In the genomic region with DNA sequence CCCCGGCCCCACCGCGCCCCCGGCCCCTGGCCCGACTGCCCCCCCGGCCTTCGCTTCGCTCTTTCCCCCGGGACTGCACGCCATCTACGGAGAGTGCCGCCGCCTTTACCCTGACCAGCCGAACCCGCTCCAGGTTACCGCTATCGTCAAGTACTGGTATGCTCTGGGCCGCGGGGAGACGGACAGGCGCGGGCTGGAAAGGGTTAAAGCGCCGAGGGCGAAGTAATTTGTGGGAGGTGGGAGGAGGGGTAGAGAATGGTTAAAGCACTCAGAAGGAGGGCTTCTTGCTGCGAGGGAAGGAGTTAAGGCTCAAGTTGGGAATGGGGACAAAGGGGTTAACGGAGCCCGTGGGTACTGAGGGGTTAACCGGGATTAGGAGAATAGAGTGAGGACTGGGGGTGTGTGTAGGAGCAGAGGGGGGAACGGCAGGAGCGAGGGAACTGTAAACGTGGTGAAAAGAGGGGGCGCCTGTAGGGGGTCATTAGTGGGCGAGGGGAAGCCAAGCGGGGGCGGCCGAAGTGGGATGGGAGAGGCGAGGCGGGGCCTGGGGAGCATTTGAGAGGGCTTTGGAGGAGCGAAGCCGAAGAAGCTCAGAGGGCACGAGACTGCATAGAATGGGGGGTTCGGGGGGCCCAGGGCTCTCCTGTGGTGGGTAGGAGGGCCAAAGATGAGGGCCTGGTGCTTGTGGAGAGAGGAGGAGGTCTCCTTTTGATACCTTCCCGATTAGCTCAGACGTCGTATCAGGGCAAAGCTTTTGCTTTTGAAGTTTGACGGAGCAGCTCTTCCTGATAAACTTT, we compare ENCODE assay signal across 1 cellular context.
TF ChIP-seq lines count a peak whose summit lies in the region.

No MANE protein-coding gene starts in this region.

TF ChIP-seq in HEK293, 187 proteins besides CTCF, POLR2A, EP300 and RAD21 (continued from another document and continues in another):
- TF ChIP-seq, protein P1, sequence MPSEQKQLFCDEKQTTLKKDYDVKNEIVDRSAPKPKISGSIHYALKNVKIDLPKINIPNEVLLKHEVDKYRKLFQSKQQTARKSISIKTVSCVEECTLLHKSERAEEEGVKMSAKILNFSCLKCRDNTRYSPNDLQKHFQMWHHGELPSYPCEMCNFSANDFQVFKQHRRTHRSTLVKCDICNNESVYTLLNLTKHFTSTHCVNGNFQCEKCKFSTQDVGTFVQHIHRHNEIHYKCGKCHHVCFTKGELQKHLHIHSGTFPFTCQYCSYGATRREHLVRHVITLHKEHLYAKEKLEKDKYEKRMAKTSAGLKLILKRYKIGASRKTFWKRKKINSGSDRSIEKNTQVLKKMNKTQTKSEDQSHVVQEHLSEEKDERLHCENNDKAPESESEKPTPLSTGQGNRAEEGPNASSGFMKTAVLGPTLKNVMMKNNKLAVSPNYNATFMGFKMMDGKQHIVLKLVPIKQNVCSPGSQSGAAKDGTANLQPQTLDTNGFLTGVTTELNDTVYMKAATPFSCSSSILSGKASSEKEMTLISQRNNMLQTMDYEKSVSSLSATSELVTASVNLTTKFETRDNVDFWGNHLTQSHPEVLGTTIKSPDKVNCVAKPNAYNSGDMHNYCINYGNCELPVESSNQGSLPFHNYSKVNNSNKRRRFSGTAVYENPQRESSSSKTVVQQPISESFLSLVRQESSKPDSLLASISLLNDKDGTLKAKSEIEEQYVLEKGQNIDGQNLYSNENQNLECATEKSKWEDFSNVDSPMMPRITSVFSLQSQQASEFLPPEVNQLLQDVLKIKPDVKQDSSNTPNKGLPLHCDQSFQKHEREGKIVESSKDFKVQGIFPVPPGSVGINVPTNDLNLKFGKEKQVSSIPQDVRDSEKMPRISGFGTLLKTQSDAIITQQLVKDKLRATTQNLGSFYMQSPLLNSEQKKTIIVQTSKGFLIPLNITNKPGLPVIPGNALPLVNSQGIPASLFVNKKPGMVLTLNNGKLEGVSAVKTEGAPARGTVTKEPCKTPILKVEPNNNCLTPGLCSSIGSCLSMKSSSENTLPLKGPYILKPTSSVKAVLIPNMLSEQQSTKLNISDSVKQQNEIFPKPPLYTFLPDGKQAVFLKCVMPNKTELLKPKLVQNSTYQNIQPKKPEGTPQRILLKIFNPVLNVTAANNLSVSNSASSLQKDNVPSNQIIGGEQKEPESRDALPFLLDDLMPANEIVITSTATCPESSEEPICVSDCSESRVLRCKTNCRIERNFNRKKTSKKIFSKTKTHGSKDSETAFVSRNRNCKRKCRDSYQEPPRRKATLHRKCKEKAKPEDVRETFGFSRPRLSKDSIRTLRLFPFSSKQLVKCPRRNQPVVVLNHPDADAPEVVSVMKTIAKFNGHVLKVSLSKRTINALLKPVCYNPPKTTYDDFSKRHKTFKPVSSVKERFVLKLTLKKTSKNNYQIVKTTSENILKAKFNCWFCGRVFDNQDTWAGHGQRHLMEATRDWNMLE (tag by site-specific recombination; conservative IDR thresholded peaks at IDR 0.05; ENCODE audit: low read depth) = no peak
- TF ChIP-seq ZNF175 (tag by site-specific recombination; IDR thresholded peaks at IDR 0.05) (no peak), SALL2 (tag by site-specific recombination; IDR thresholded peaks at IDR 0.05; ENCODE audit: borderline replicate concordance) (no peak), SP7 (tag by site-specific recombination; IDR thresholded peaks at IDR 0.05) (peak; percentile 75), ZNF155 (tag by site-specific recombination; IDR thresholded peaks at IDR 0.05) (no peak), ZNF16 (tag by site-specific recombination; IDR thresholded peaks at IDR 0.05; ENCODE audit: low read depth) (no peak), ZNF248 (tag by site-specific recombination; IDR thresholded peaks at IDR 0.05) (no peak), ZNF416 (tag by site-specific recombination; IDR thresholded peaks at IDR 0.05) (no peak), ZNF571 (tag by site-specific recombination; IDR thresholded peaks at IDR 0.05) (no peak), ZFP41 (tag by site-specific recombination; IDR thresholded peaks at IDR 0.05; ENCODE audit: borderline replicate concordance) (no peak), ZNF211 (tag by site-specific recombination; IDR thresholded peaks at IDR 0.05; ENCODE audit: low read depth) (no peak), OSR2 (tag by site-specific recombination; IDR thresholded peaks at IDR 0.05) (no peak; the same call in 1 of the 2 replicates), GLIS2 (tag by site-specific recombination; IDR thresholded peaks at IDR 0.05) (peak; percentile 98), ZNF121 (tag by site-specific recombination; IDR thresholded peaks at IDR 0.05) (no peak), ZNF777 (tag by site-specific recombination; IDR thresholded peaks at IDR 0.05; ENCODE audit: borderline replicate concordance) (no peak), SCRT1 (tag by site-specific recombination; IDR thresholded peaks at IDR 0.05; ENCODE audit: borderline replicate concordance) (no peak), SCRT2 (tag by site-specific recombination; IDR thresholded peaks at IDR 0.05) (no peak), YY1 (tag by site-specific recombination; IDR thresholded peaks at IDR 0.05) (no peak), ZNF530 (tag by site-specific recombination; IDR thresholded peaks at IDR 0.05; ENCODE audit: low read depth) (no peak; the same call in 1 of the 2 replicates), OVOL3 (tag by site-specific recombination; IDR thresholded peaks at IDR 0.05) (peak; percentile 37; the same call in 1 of the 2 replicates), ZNF114 (tag by site-specific recombination; IDR thresholded peaks at IDR 0.05) (no peak), ZNF133 (tag by site-specific recombination; IDR thresholded peaks at IDR 0.05) (no peak), ZNF214 (tag by site-specific recombination; IDR thresholded peaks at IDR 0.05; ENCODE audit: borderline replicate concordance) (no peak), ZNF510 (tag by site-specific recombination; IDR thresholded peaks at IDR 0.05; ENCODE audit: insufficient replicate concordance) (no peak), ZNF169 (tag by site-specific recombination; IDR thresholded peaks at IDR 0.05) (no peak), ZNF555 (tag by site-specific recombination; conservative IDR thresholded peaks at IDR 0.05) (no peak), HOXD13 (CRISPR knock-in tag; IDR thresholded peaks at IDR 0.05; ENCODE audit: borderline replicate concordance) (no peak), MEIS1 (CRISPR knock-in tag; IDR thresholded peaks at IDR 0.05; ENCODE audit: borderline replicate concordance) (no peak), ZNF658 (tag by site-specific recombination; IDR thresholded peaks at IDR 0.05) (no peak), MYNN (tag by site-specific recombination; IDR thresholded peaks at IDR 0.05; ENCODE audit: borderline replicate concordance) (no peak), ZBTB7A (tag by site-specific recombination; IDR thresholded peaks at IDR 0.05; ENCODE audit: low read depth) (peak; percentile 98), ZXDB (tag by site-specific recombination; IDR thresholded peaks at IDR 0.05) (peak; percentile 74), BCL11B (tag by site-specific recombination; IDR thresholded peaks at IDR 0.05; ENCODE audit: low read depth) (peak; percentile 47; the same call in 1 of the 2 replicates), ZNF266 (tag by site-specific recombination; IDR thresholded peaks at IDR 0.05; ENCODE audit: low read depth) (no peak), ZNF184 (tag by site-specific recombination; IDR thresholded peaks at IDR 0.05) (no peak), ZNF521 (tag by site-specific recombination; IDR thresholded peaks at IDR 0.05) (no peak), ZNF610 (tag by site-specific recombination; IDR thresholded peaks at IDR 0.05; ENCODE audit: borderline replicate concordance) (0 out of 2 replicates have a peak, but pooled peaks have one; percentile 19), KLF16 (tag by site-specific recombination; IDR thresholded peaks at IDR 0.05) (peak; percentile 69; the same call in 1 of the 2 replicates), ZIC2 (tag by site-specific recombination; IDR thresholded peaks at IDR 0.05) (peak; percentile 84), ZNF76 (tag by site-specific recombination; IDR thresholded peaks at IDR 0.05; ENCODE audit: borderline replicate concordance, low read depth) (0 out of 2 replicates have a peak, but pooled peaks have one; percentile 44), ZNF585B (tag by site-specific recombination; IDR thresholded peaks at IDR 0.05) (no peak), ZNF223 (tag by site-specific recombination; IDR thresholded peaks at IDR 0.05) (0 out of 2 replicates have a peak, but pooled peaks have one; percentile 33)
- TF ChIP-seq, protein P2, sequence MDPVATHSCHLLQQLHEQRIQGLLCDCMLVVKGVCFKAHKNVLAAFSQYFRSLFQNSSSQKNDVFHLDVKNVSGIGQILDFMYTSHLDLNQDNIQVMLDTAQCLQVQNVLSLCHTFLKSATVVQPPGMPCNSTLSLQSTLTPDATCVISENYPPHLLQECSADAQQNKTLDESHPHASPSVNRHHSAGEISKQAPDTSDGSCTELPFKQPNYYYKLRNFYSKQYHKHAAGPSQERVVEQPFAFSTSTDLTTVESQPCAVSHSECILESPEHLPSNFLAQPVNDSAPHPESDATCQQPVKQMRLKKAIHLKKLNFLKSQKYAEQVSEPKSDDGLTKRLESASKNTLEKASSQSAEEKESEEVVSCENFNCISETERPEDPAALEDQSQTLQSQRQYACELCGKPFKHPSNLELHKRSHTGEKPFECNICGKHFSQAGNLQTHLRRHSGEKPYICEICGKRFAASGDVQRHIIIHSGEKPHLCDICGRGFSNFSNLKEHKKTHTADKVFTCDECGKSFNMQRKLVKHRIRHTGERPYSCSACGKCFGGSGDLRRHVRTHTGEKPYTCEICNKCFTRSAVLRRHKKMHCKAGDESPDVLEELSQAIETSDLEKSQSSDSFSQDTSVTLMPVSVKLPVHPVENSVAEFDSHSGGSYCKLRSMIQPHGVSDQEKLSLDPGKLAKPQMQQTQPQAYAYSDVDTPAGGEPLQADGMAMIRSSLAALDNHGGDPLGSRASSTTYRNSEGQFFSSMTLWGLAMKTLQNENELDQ (tag by site-specific recombination; IDR thresholded peaks at IDR 0.05; ENCODE audit: low read depth) = no peak
- TF ChIP-seq, protein P3, sequence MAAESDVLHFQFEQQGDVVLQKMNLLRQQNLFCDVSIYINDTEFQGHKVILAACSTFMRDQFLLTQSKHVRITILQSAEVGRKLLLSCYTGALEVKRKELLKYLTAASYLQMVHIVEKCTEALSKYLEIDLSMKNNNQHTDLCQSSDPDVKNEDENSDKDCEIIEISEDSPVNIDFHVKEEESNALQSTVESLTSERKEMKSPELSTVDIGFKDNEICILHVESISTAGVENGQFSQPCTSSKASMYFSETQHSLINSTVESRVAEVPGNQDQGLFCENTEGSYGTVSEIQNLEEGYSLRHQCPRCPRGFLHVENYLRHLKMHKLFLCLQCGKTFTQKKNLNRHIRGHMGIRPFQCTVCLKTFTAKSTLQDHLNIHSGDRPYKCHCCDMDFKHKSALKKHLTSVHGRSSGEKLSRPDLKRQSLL (tag by site-specific recombination; IDR thresholded peaks at IDR 0.05) = no peak
- TF ChIP-seq, protein P4, sequence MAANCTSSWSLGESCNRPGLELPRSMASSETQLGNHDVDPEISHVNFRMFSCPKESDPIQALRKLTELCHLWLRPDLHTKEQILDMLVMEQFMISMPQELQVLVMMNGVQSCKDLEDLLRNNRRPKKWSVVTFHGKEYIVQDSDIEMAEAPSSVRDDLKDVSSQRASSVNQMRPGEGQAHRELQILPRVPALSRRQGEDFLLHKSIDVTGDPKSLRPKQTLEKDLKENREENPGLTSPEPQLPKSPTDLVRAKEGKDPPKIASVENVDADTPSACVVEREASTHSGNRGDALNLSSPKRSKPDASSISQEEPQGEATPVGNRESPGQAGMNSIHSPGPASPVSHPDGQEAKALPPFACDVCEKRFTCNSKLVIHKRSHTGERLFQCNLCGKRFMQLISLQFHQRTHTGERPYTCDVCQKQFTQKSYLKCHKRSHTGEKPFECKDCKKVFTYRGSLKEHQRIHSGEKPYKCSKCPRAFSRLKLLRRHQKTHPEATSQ (tag by site-specific recombination; IDR thresholded peaks at IDR 0.05) = 0 out of 2 replicates have a peak, but pooled peaks have one; percentile 24
- TF ChIP-seq, protein P5, sequence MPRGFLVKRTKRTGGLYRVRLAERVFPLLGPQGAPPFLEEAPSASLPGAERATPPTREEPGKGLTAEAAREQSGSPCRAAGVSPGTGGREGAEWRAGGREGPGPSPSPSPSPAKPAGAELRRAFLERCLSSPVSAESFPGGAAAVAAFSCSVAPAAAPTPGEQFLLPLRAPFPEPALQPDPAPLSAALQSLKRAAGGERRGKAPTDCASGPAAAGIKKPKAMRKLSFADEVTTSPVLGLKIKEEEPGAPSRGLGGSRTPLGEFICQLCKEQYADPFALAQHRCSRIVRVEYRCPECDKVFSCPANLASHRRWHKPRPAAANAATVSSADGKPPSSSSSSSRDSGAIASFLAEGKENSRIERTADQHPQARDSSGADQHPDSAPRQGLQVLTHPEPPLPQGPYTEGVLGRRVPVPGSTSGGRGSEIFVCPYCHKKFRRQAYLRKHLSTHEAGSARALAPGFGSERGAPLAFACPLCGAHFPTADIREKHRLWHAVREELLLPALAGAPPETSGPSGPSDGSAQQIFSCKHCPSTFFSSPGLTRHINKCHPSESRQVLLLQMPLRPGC (tag by site-specific recombination; IDR thresholded peaks at IDR 0.05) = no peak; the same call in none of the 2 replicates
- TF ChIP-seq, protein P6, sequence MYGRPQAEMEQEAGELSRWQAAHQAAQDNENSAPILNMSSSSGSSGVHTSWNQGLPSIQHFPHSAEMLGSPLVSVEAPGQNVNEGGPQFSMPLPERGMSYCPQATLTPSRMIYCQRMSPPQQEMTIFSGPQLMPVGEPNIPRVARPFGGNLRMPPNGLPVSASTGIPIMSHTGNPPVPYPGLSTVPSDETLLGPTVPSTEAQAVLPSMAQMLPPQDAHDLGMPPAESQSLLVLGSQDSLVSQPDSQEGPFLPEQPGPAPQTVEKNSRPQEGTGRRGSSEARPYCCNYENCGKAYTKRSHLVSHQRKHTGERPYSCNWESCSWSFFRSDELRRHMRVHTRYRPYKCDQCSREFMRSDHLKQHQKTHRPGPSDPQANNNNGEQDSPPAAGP (tag by site-specific recombination; IDR thresholded peaks at IDR 0.05) = peak; percentile 78; the same call in 1 of the 2 replicates
- TF ChIP-seq, protein P7, sequence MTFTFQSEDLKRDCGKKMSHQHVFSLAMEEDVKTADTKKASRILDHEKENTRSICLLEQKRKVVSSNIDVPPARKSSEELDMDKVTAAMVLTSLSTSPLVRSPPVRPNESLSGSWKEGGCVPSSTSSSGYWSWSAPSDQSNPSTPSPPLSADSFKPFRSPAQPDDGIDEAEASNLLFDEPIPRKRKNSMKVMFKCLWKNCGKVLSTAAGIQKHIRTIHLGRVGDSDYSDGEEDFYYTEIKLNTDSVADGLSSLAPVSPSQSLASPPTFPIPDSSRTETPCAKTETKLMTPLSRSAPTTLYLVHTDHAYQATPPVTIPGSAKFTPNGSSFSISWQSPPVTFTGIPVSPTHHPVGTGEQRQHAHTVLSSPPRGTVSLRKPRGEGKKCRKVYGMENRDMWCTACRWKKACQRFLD (tag by site-specific recombination; IDR thresholded peaks at IDR 0.05) = no peak
